In the genomic region with DNA sequence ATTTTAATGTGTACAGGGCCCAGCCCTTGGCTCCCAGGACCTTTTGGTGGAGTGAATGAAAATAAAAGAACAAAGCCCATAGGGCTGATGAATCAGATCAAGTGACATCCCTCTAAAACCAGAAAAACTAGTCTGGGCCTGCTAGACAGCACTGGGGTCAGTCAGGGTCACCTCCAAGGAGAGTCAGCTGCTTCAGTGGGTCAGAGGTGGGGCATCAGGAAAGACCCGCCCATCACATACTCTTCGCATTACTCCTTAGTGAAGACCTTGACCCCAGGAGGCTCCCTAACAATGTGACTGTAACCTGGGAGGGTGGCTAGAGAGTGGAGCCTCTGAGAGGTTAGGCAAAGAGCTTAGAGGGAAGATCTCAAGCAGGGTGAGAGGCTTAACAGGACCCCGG, we compare ENCODE assay signal across 1 cellular context.
TF ChIP-seq lines count a peak whose summit lies in the region.

No MANE protein-coding gene starts in this region.

TF ChIP-seq in SK-N-SH treated with all-trans-retinoic acid at 6 μM for 48 hours, 23 proteins besides CTCF, POLR2A, EP300 and RAD21 (continued from another document):
- TF ChIP-seq POU6F1 (CRISPR knock-in tag; IDR thresholded peaks at IDR 0.05; ENCODE audit: borderline replicate concordance, low read depth) (no peak), ZNF70 (CRISPR knock-in tag; IDR thresholded peaks at IDR 0.05) (no peak), CREB5 (CRISPR knock-in tag; IDR thresholded peaks at IDR 0.05; ENCODE audit: low read depth) (no peak)
